8 cellular contexts compared by ENCODE assay signal in the genomic region with DNA sequence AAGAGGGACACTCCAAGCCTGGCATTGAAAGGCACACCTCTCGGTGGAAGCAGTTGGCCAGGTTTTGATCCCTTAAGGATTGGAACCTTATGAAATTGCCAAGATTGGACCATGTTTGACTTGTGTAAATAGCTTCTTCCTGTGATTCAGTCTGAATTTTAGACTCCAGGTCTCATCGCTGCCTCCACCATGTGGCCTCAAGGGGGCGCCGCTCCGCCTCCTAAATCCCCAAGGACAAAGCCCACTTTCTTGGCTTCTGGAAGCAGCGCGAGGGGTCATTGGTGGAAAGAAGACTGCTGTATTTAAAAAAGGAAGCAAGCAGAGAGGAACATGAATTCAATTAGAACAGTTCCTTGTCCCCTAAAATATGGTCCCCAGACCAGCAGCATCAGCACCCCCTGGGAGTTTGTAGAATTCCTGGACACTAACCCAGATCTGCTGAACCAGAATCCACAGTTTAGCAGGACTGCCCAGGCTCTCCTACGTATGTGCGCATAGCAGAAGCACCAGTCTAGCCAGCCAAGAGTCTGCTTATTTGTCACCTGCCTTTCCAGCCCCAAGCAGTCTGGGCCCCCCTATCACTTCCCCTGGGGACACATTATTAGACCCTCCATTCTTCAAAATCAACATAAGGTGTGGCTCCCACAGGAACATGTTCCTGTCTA.
A peak's percentile ranks its signal among the peaks of the same experiment; 100 is the strongest.
DNase-seq lines count a peak whose midpoint lies in the region; FAIRE-seq and TF ChIP-seq lines count a peak whose summit lies in the region.

No MANE protein-coding gene starts in this region.

- no peaks in the 10 kb centered on the region for H3K79me2 ChIP-seq in astrocyte (ENCODE audit: insufficient read depth, low read length)

- DNase-seq in AG09319 (ENCODE audit: extremely low read depth, low read depth) (no peak), GM12892 (ENCODE audit: insufficient read length) (peak; percentile 35), NCI-H446 treated with DMSO at 0.1 percent for 48 hours (lab: John Stamatoyannopoulos, UW) (peak; percentile 17), astrocyte (ENCODE audit: low read depth) (peak; percentile 46), iris pigment epithelial cell (ENCODE audit: low read depth) (peak; percentile 74), germinal center (ENCODE audit: low spot score) (no peak)
- peak; percentile 69 for DNase-seq in stimulated activated CD8-positive, alpha-beta memory T cell treated with anti-CD3 and anti-CD28 coated beads, Interleukin-4, amount 100 ng/mL, for 48 hours
- DNase-seq in activated CD4-positive, CD25-positive, alpha-beta regulatory T cell (lab: John Stamatoyannopoulos, UW): no peak

- no peaks in the 10 kb centered on the region for H4K20me1 ChIP-seq in astrocyte (ENCODE audit: insufficient read depth, low read length)

- H3K9me3 Mint-ChIP-seq in astrocyte (ENCODE audit: unreplicated experiment): no peaks in the 10 kb centered on the region

- no peaks in the 10 kb centered on the region for H3K36me3 ChIP-seq in astrocyte (ENCODE audit: insufficient read depth, low read length)

- peak overlapping the region; percentile 50 for H3K27ac Mint-ChIP-seq in astrocyte (ENCODE audit: unreplicated experiment)

- H3K9ac ChIP-seq in astrocyte (ENCODE audit: low read length): no peak overlapping the region

- H3K4me1 Mint-ChIP-seq in astrocyte (ENCODE audit: low read depth, unreplicated experiment): peaks cover 15% of the 10 kb centered on the region

- H3K4me1 ChIP-seq in astrocyte (ENCODE audit: insufficient read depth, low read length): peaks cover 9% of the 10 kb centered on the region

- H3K27me3 Mint-ChIP-seq in astrocyte (ENCODE audit: low read depth, unreplicated experiment): peaks cover 26% of the 10 kb centered on the region

- no peak overlapping the region for H3K4me3 ChIP-seq in astrocyte (ENCODE audit: insufficient read depth, low read depth, low read length)

- H3K4me2 ChIP-seq in astrocyte (ENCODE audit: low read length): no peak overlapping the region

- no peaks in the 10 kb centered on the region for H3K9me3 ChIP-seq in astrocyte (ENCODE audit: insufficient read depth, low read depth, low read length)

- TF ChIP-seq CTCF in AG09319 (IDR thresholded peaks at IDR 0.05; ENCODE audit: low read depth, low read length) (peak; percentile 50), astrocyte (IDR thresholded peaks at IDR 0.05; ENCODE audit: insufficient read depth, low read depth, low read length) (peak; percentile 86)

- TF ChIP-seq POLR2A in GM12892 (IDR thresholded peaks at IDR 0.05; ENCODE audit: low read depth, low read length): no peak

- no peak overlapping the region for H2AFZ ChIP-seq in astrocyte (ENCODE audit: low read depth, low read length)

- peaks cover 2% of the 10 kb centered on the region for H3K36me3 Mint-ChIP-seq in astrocyte (ENCODE audit: low read depth, unreplicated experiment)

- peaks cover 2% of the 10 kb centered on the region for H3K27me3 ChIP-seq in astrocyte (ENCODE audit: insufficient read depth, low read length)

- no peak overlapping the region for H3K27ac ChIP-seq in astrocyte (ENCODE audit: low read depth, low read length)

- FAIRE-seq in GM12892 (lab: Jason Lieb, UNC) (no peak), astrocyte (lab: Jason Lieb, UNC) (no peak)

- H3K4me3 Mint-ChIP-seq in astrocyte (ENCODE audit: unreplicated experiment): no peak overlapping the region

Comparison
In these comparisons a context has a peak if more than half of its experiments do, and no peak if none do; other contexts are left out.
1. DNase-seq: peak in GM12892 (single experiment), NCI-H446 treated with DMSO at 0.1 percent for 48 hours (single experiment), astrocyte (single experiment), iris pigment epithelial cell (single experiment) and stimulated activated CD8-positive, alpha-beta memory T cell treated with anti-CD3 and anti-CD28 coated beads, Interleukin-4, amount 100 ng/mL, for 48 hours (single experiment); none in AG09319 (single experiment), germinal center (single experiment) and activated CD4-positive, CD25-positive, alpha-beta regulatory T cell (0 of 4).